Comparison of ENCODE assay signal across 19 cellular contexts in the genomic region with DNA sequence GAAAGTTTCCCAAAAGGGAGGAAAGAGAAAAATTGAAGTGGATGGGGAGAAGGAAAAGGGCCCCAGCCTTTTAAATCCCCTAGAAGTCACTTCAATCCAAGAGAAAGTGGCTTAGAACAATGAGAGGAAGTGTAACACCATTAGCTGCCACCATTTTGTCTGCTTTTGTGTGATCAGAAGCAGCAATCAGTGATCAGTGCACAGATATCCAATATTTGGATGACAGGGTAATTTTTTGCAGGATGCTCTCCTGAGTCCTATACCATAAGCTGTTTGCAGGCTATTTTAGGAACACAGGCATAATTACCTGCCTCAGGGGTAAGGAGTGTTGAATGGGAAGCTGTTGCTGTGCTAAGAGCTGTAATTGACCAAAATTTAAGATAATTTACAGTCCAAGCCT. TPM values are rescaled to one million over a fixed set of nuclear protein-coding genes. Genes with fewer than 3 reads are reported as not detected.
DNase-seq lines count a peak whose midpoint lies in the region; ATAC-seq and TF ChIP-seq lines count a peak whose summit lies in the region.
"Had no signal": no experiment of that assay in that cellular context is flagged by ENCODE, and none has a peak within 500 bp of the region (broad histone marks: within the 10 kb centered on the region; RNA-seq: fewer than 3 reads in every experiment).

No MANE protein-coding gene starts in this region.

- H2BK5ac ChIP-seq in H9 (ENCODE audit: insufficient read length, low read length): no peak overlapping the region

- H3K36me3 Mint-ChIP-seq in H9 (ENCODE audit: insufficient read depth in 1 of 3, low read depth in 3 of 3) (peaks cover 0 to 4% (median 0%) of the 10 kb centered on the region in 3 experiments; a peak in 2 of 7 replicates), HFFc6 (ENCODE audit: low read depth) (peaks cover 21% of the 10 kb centered on the region)

- H3K23ac ChIP-seq in H9 (ENCODE audit: insufficient read length, low read depth, low read length): no peak overlapping the region

- no peaks in the 10 kb centered on the region for H3K79me2 ChIP-seq in GM23248 (ENCODE audit: insufficient read depth)
- H3K79me2 ChIP-seq in H9 (ENCODE audit: insufficient read depth, low read length): no peaks in the 10 kb centered on the region

- H2AK5ac ChIP-seq in H9 (ENCODE audit: insufficient read length, low read length): no peak overlapping the region

- 0 out of 2 replicates have a peak overlapping the region, but pooled peaks have one; percentile 13 for H3K27ac ChIP-seq in GM23248
- H3K27ac ChIP-seq in H9 (ENCODE audit: insufficient read length, low read depth, low read length): peak overlapping the region; percentile 23
- peak overlapping the region; percentile 46 for H3K27ac ChIP-seq in neutrophil
- no peak overlapping the region for H3K27ac ChIP-seq in A673 (ENCODE audit: low read depth, low read length, poor library complexity, severe bottlenecking)
- H3K27ac ChIP-seq: BLaER1, C4-2B had no signal

- H3K4me3 Mint-ChIP-seq in H9 (no peak overlapping the region), HFFc6 (no peak overlapping the region)
- H3K4me3 Mint-ChIP-seq: B cell; CD4-positive, CD25-positive, alpha-beta regulatory T cell; CD8-positive, alpha-beta T cell had no signal

- POLR2A ChIA-PET in A673 (lab: Charles Lee; ENCODE audit: low non-redundant PET): no interaction called here

- H3K4me1 ChIP-seq in GM23248 (ENCODE audit: insufficient read depth) (no peaks in the 10 kb centered on the region), H9 (ENCODE audit: insufficient read depth, low read length) (peaks cover 3% of the 10 kb centered on the region), neutrophil (ENCODE audit: control insufficient read depth in 1 of 2, insufficient read depth in 1 of 2, low read depth in 1 of 2, low read length in 1 of 2) (peaks cover 6 to 8% of the 10 kb centered on the region in 2 experiments), A673 (ENCODE audit: insufficient read depth, low read length, poor library complexity, severe bottlenecking) (no peaks in the 10 kb centered on the region)
- H3K4me1 ChIP-seq: BLaER1, Caco-2 had no signal

- TF ChIP-seq CTCF in H9 (conservative IDR thresholded peaks at IDR 0.05) (no peak), neutrophil (IDR thresholded peaks at IDR 0.05) (no peak), A673 (conservative IDR thresholded peaks at IDR 0.05; ENCODE audit: low read depth, low read length) (no peak), HFFc6 (IDR thresholded peaks at IDR 0.05) (no peak)

- no peaks in the 10 kb centered on the region for H3K27me3 Mint-ChIP-seq in H9 (ENCODE audit: low read depth)
- no peaks in the 10 kb centered on the region for H3K27me3 Mint-ChIP-seq in HFFc6 (ENCODE audit: insufficient read depth)
- H3K27me3 Mint-ChIP-seq: B cell; CD4-positive, CD25-positive, alpha-beta regulatory T cell had no signal

- ATAC-seq in HG02798 (IDR thresholded peaks at IDR 0.05; ENCODE audit: poor library complexity, unreplicated experiment): no peak
- ATAC-seq: CD8-positive, alpha-beta T cell; GM12878; HCT116 had no signal

- H3K4me1 Mint-ChIP-seq in H9: peaks cover 12 to 13% of the 10 kb centered on the region in 2 experiments
- H3K4me1 Mint-ChIP-seq in HFFc6 (ENCODE audit: low read depth): peaks cover 17% of the 10 kb centered on the region

- H2AFZ ChIP-seq in GM23248: no peak overlapping the region
- no peak overlapping the region for H2AFZ ChIP-seq in H9 (ENCODE audit: low read length)

- in situ Hi-C loops in GM23248 (cut with MboI): no loop called here

- BruUV-seq in A673 (replicated peaks; lab: Mats Ljungman, UMichigan): no TSS peak

- H3T11ph ChIP-seq in H9 (ENCODE audit: low read length): no peak overlapping the region

- no peaks in the 10 kb centered on the region for H3K9me2 ChIP-seq in GM23248 (ENCODE audit: insufficient read depth)

- H3K9ac ChIP-seq in GM23248 (no peak overlapping the region), H9 (ENCODE audit: extremely low read depth, insufficient read length, low read length) (no peak overlapping the region)
- H3K9ac ChIP-seq: BLaER1 had no signal

- H4K20me1 ChIP-seq in GM23248 (ENCODE audit: insufficient read depth) (no peaks in the 10 kb centered on the region), H9 (ENCODE audit: control insufficient read depth, insufficient read depth, insufficient read length) (no peaks in the 10 kb centered on the region)
- H4K20me1 ChIP-seq: BLaER1 had no signal

- H3K4ac ChIP-seq in H9 (ENCODE audit: low read depth, low read length): no peak overlapping the region

- H4K91ac ChIP-seq in H9 (ENCODE audit: insufficient read length, low read depth, low read length): no peak overlapping the region

- H2BK15ac ChIP-seq in H9 (ENCODE audit: low read depth, low read length): no peak overlapping the region

- no peak overlapping the region for H4K8ac ChIP-seq in H9 (replicated peaks; ENCODE audit: insufficient read length, low read depth, low read length)

- no peak overlapping the region for H2BK12ac ChIP-seq in H9 (ENCODE audit: insufficient read length, low read depth, low read length)

- H3K23me2 ChIP-seq in H9 (ENCODE audit: insufficient read length, low read depth, low read length, poor library complexity, severe bottlenecking): no peaks in the 10 kb centered on the region

- no peaks in the 10 kb centered on the region for H3K27me3 ChIP-seq in GM23248 (replicated peaks; ENCODE audit: insufficient read depth)
- no peaks in the 10 kb centered on the region for H3K27me3 ChIP-seq in H9 (ENCODE audit: insufficient read depth, low read length)
- no peaks in the 10 kb centered on the region for H3K27me3 ChIP-seq in neutrophil
- no peaks in the 10 kb centered on the region for H3K27me3 ChIP-seq in A673 (replicated peaks; ENCODE audit: insufficient read depth, low read depth, low read length, poor library complexity)
- H3K27me3 ChIP-seq: BLaER1 had no signal

- no peaks in the 10 kb centered on the region for H3K79me1 ChIP-seq in H9 (ENCODE audit: insufficient read depth, low read depth, low read length, poor library complexity, severe bottlenecking)

- H3K18ac ChIP-seq in H9 (ENCODE audit: insufficient read length, low read depth, low read length): no peak overlapping the region

- no peak overlapping the region for H2BK20ac ChIP-seq in H9 (ENCODE audit: low read depth, low read length, poor library complexity, severe bottlenecking)

- peaks cover 54% of the 10 kb centered on the region for H3F3A ChIP-seq in GM23248 (ENCODE audit: insufficient read depth)

- H3K4me2 ChIP-seq in GM23248 (ENCODE audit: unreplicated experiment) (no peak overlapping the region), H9 (ENCODE audit: insufficient read depth, insufficient read length, low read length) (no peak overlapping the region)
- H3K4me2 ChIP-seq: BLaER1 had no signal

- no peak overlapping the region for H3K4me3 ChIP-seq in GM23248
- no peak overlapping the region for H3K4me3 ChIP-seq in neutrophil (ENCODE audit: low read depth in 1 of 2, low read length in 1 of 2)
- no peak overlapping the region for H3K4me3 ChIP-seq in A673 (ENCODE audit: low read depth, low read length, poor library complexity, severe bottlenecking)
- H3K4me3 ChIP-seq: BLaER1, GM12878 had no signal

- intact Hi-C loops in A673 (cut with micrococcal nuclease; ENCODE audit: unreplicated experiment): no loop called here

- H3K9me3 Mint-ChIP-seq in H9 (no peaks in the 10 kb centered on the region), HFFc6 (no peaks in the 10 kb centered on the region)

- H3K27ac Mint-ChIP-seq in H9 (peak overlapping the region in 1 of 3 experiments; percentile 36; a peak in 1 of 7 replicates), HFFc6 (no peak overlapping the region)
- H3K27ac Mint-ChIP-seq: B cell; CD4-positive, CD25-positive, alpha-beta regulatory T cell; CD8-positive, alpha-beta T cell had no signal

- H3K9me3 ChIP-seq in GM23248 (ENCODE audit: low read depth) (no peaks in the 10 kb centered on the region), H9 (ENCODE audit: control insufficient read depth, low read depth, low read length) (no peaks in the 10 kb centered on the region), neutrophil (no peaks in the 10 kb centered on the region), A673 (ENCODE audit: low read depth, low read length, poor library complexity, severe bottlenecking) (no peaks in the 10 kb centered on the region)
- H3K9me3 ChIP-seq: Caco-2 had no signal

- H3K14ac ChIP-seq in H9 (ENCODE audit: insufficient read depth, low read length): no peak overlapping the region

- CTCF ChIA-PET in A673 (lab: Charles Lee): no interaction called here

- no peak overlapping the region for H3K56ac ChIP-seq in H9 (ENCODE audit: insufficient read length, low read depth, low read length)

- no peak overlapping the region for H2BK120ac ChIP-seq in H9 (ENCODE audit: low read depth, low read length, poor library complexity, severe bottlenecking)

- no peak for DNase-seq in GM23248
- no peak for DNase-seq in H9
- DNase-seq in NCI-H69 (lab: John Stamatoyannopoulos, UW): peak; percentile 59
- no peak for DNase-seq in A673 (ENCODE audit: low spot score)
- no peak for DNase-seq in HFFc6
- no peak for DNase-seq in NOMO-1 treated with dmso at 0.1 percent for 144 hours (lab: John Stamatoyannopoulos, UW; ENCODE audit: unreplicated experiment)
- DNase-seq: Caco-2; CD4-positive, CD25-positive, alpha-beta regulatory T cell; CD8-positive, alpha-beta T cell; DMS153; DND-41; H7 had no signal

- H4K5ac ChIP-seq in H9 (ENCODE audit: insufficient read length, low read depth, low read length): no peak overlapping the region

- H3K36me3 ChIP-seq in GM23248 (ENCODE audit: low read depth): peaks cover 12% of the 10 kb centered on the region
- H3K36me3 ChIP-seq in neutrophil: peaks cover under 1% of the 10 kb centered on the region
- no peaks in the 10 kb centered on the region for H3K36me3 ChIP-seq in A673 (ENCODE audit: insufficient read depth, low read length, poor library complexity, severe bottlenecking)

RNA-seq across cellular contexts. Expression of gene SLC35A5, which starts 31.4 kb away (rescaled TPM):
- 53.0 and 56.4 TPM in 2 replicates for total RNA-seq in GM23248 (2014; rRNA removed; shearing (Covaris generic))
- polyA plus RNA-seq in GM23248 (2016; fragmentation: Nextera tagmentation; extraction: Ambion mirVana): 48.5 and 48.6 TPM in 2 replicates
- total RNA-seq in H9 (2021) (40.0 and 44.9 TPM in 2 replicates), A673 (2021) (20.4 and 20.8 TPM in 2 replicates)
- 10 to 100 TPM; 29.2 to 37.3 (median 35.0) TPM for total RNA-seq in HFFc6 (2021; fragmentation: NEBNext Ultra II Directional; extraction: Animal tissue kit (Norgen Biotek cat#: 25700))

RNA-seq across cellular contexts. Expression of gene ATG3, which starts 31.5 kb away (rescaled TPM):
- total RNA-seq in GM23248 (2014; rRNA removed; shearing (Covaris generic)): 44.0 and 58.6 TPM in 2 replicates
- polyA plus RNA-seq in GM23248 (2016; fragmentation: Nextera tagmentation; extraction: Ambion mirVana): 69.8 and 70.6 TPM in 2 replicates
- total RNA-seq in H9 (2021): 59.3 and 60.7 TPM in 2 replicates
- 54.5 and 55.2 TPM in 2 replicates for total RNA-seq in A673 (2021)
- total RNA-seq in HFFc6 (2021; fragmentation: NEBNext Ultra II Directional; extraction: Animal tissue kit (Norgen Biotek cat#: 25700)): 10 to 100 TPM; 61.8 to 75.9 (median 71.5) TPM

RNA-seq across cellular contexts. Expression of gene CCDC80, which starts 47.7 kb away (rescaled TPM):
- total RNA-seq in GM23248 (2014; rRNA removed; shearing (Covaris generic)): 1,174 and 1,238 TPM in 2 replicates
- polyA plus RNA-seq in GM23248 (2016; fragmentation: Nextera tagmentation; extraction: Ambion mirVana): 2,200 and 2,264 TPM in 2 replicates
- total RNA-seq in H9 (2021) (4.6 and 5.4 TPM in 2 replicates), A673 (2021) (4.6 and 4.7 TPM in 2 replicates)
- 100 to 1,000 TPM; 326 to 388 (median 358) TPM for total RNA-seq in HFFc6 (2021; fragmentation: NEBNext Ultra II Directional; extraction: Animal tissue kit (Norgen Biotek cat#: 25700))
- total RNA-seq: B cell; CD4-positive, CD25-positive, alpha-beta regulatory T cell; CD8-positive, alpha-beta T cell had no signal

Comparison
In these comparisons a context has a peak if more than half of its experiments do, and no peak if none do; other contexts are left out.
1. RNA of gene CCDC80, which starts 47.7 kb away (total RNA-seq): 1,174 to 1,238 TPM in GM23248 and 326 to 388 TPM in HFFc6; 4.6 to 5.4 TPM in H9 and 4.6 to 4.7 TPM in A673; every median in the first group is over 10 times any median in the second.